ENCODE assay signal across 13 cellular contexts in genomic region chr15:29675791-29676301, GRCh38.
DNase-seq lines count a peak whose midpoint lies in the region; ATAC-seq and TF ChIP-seq lines count a peak whose summit lies in the region.
"Had no signal": no experiment of that assay in that cellular context is flagged by ENCODE, and none has a peak within 500 bp of the region (broad histone marks: within the 10 kb centered on the region; RNA-seq: fewer than 3 reads in every experiment).

No MANE protein-coding gene starts in this region.

- H3K4me1 ChIP-seq in IMR-90 (ENCODE audit: control insufficient read depth, insufficient read depth, low read length): peaks cover 9% of the 10 kb centered on the region
- H3K4me1 ChIP-seq in ectodermal cell (ENCODE audit: control insufficient read depth, insufficient read depth, low read length): peaks cover 8% of the 10 kb centered on the region
- no peaks in the 10 kb centered on the region for H3K4me1 ChIP-seq in left lung
- H3K4me1 ChIP-seq in stomach smooth muscle (ENCODE audit: control insufficient read depth, insufficient read depth, low read length): peaks cover 16% of the 10 kb centered on the region

- H3K36me3 ChIP-seq in IMR-90 (ENCODE audit: control insufficient read depth, insufficient read depth, low read length) (no peaks in the 10 kb centered on the region), ectodermal cell (ENCODE audit: control insufficient read depth, insufficient read depth, low read length) (no peaks in the 10 kb centered on the region), left lung (no peaks in the 10 kb centered on the region), stomach smooth muscle (ENCODE audit: control insufficient read depth in 2 of 2, insufficient read depth in 2 of 2, low read length in 2 of 2) (no peaks in the 10 kb centered on the region)
- H3K36me3 ChIP-seq: esophagus muscularis mucosa had no signal

- TF ChIP-seq CTCF in IMR-90 (conservative IDR thresholded peaks at IDR 0.05; ENCODE audit: low read depth, low read length): no peak
- no peak for TF ChIP-seq CTCF in left lung (IDR thresholded peaks at IDR 0.05)

- H2BK120ac ChIP-seq in IMR-90 (ENCODE audit: low read depth, low read length): no peak overlapping the region

- CTCF ChIA-PET in IMR-90 (lab: Yijun Ruan, JAX): no interaction called here

- in situ Hi-C loops in IMR-90 (cut with MboI; ENCODE audit: low sequenced_read_pairs): loop anchor here (10.0 kb wide), 1 partner anchor 259 kb away; no protein-coding TSS in a partner anchor

- ATAC-seq in IMR-90 (ENCODE audit: low read depth) (no peak), left lung (no peak), HG02973 (IDR thresholded peaks at IDR 0.05; ENCODE audit: unreplicated experiment) (no peak)
- ATAC-seq: sciatic nerve had no signal

- H2BK5ac ChIP-seq in IMR-90 (ENCODE audit: low read depth, low read length, poor library complexity, severe bottlenecking): no peak overlapping the region

- H3K4ac ChIP-seq in IMR-90 (ENCODE audit: low read depth, low read length): no peak overlapping the region; the same call in 1 of the 2 replicates

- no peak overlapping the region for H4K91ac ChIP-seq in IMR-90 (ENCODE audit: insufficient read depth, low read depth, low read length)

- POLR2A ChIA-PET in IMR-90 (lab: Charles Lee; ENCODE audit: unreplicated experiment): no interaction called here

- no peak overlapping the region for H4K5ac ChIP-seq in IMR-90 (ENCODE audit: low read depth, low read length)

- no peak for TF ChIP-seq RAD21 in IMR-90 (IDR thresholded peaks at IDR 0.05; ENCODE audit: low read length)

- dilution Hi-C loops in IMR-90 (cut with HindIII; ENCODE audit: low sequenced_read_pairs, unreplicated experiment): no loop called here

- H3K27ac ChIP-seq in IMR-90 (ENCODE audit: insufficient read depth, low read length): no peak overlapping the region
- H3K27ac ChIP-seq in ectodermal cell (ENCODE audit: insufficient read depth, low read depth, low read length, poor library complexity, severe bottlenecking): no peak overlapping the region
- H3K27ac ChIP-seq in left lung: no peak overlapping the region
- no peak overlapping the region for H3K27ac ChIP-seq in stomach smooth muscle (ENCODE audit: low read length)
- H3K27ac ChIP-seq: esophagus muscularis mucosa, KMS-11 had no signal

- H3K27me3 ChIP-seq in IMR-90 (ENCODE audit: control insufficient read depth, insufficient read depth, low read length) (no peaks in the 10 kb centered on the region), ectodermal cell (ENCODE audit: control insufficient read depth, insufficient read depth, low read length, poor library complexity, severe bottlenecking) (peaks cover 10% of the 10 kb centered on the region), left lung (peaks cover 0 to 29% of the 10 kb centered on the region in 2 donors), stomach smooth muscle (ENCODE audit: control insufficient read depth in 1 of 2, insufficient read depth in 2 of 2, low read length in 2 of 2) (no peaks in the 10 kb centered on the region)

- H3K4me3 ChIP-seq in IMR-90 (ENCODE audit: insufficient read depth, low read depth, low read length) (no peak overlapping the region), ectodermal cell (ENCODE audit: insufficient read depth, low read depth, low read length) (peak overlapping the region; percentile 60), left lung (peak overlapping the region; percentile 45 to 58), stomach smooth muscle (ENCODE audit: low read length in 2 of 2) (peak overlapping the region; percentile 53 to 75)

- H3K18ac ChIP-seq in IMR-90 (ENCODE audit: low read depth, low read length): no peak overlapping the region

- no peak for DNase-seq in IMR-90
- no peak for DNase-seq in left lung
- no peak for DNase-seq in GDM1 (lab: John Stamatoyannopoulos, UW)
- DNase-seq in activated naive CD4-positive, alpha-beta T cell (lab: John Stamatoyannopoulos, UW): no peak
- no peak for DNase-seq in AML-193 (lab: John Stamatoyannopoulos, UW)
- DNase-seq: NCI-H2107, OCI-M1 had no signal

- no TSS peak for BruUV-seq in IMR-90 (replicated peaks; lab: Mats Ljungman, UMichigan)

- H3K23ac ChIP-seq in IMR-90 (ENCODE audit: low read depth, low read length): no peak overlapping the region

- no peak overlapping the region for H2AK5ac ChIP-seq in IMR-90 (ENCODE audit: low read depth, low read length)

- no peak overlapping the region for H2BK15ac ChIP-seq in IMR-90 (ENCODE audit: low read depth, low read length)

- no peak overlapping the region for H2AK9ac ChIP-seq in IMR-90 (replicated peaks; ENCODE audit: low read depth, low read length, poor library complexity)

- no peak overlapping the region for H3K56ac ChIP-seq in IMR-90 (ENCODE audit: extremely low read depth, insufficient read depth, low read length)

- H2AFZ ChIP-seq in IMR-90 (replicated peaks; ENCODE audit: low read length, poor library complexity): peak overlapping the region; percentile 86

- H3K9me3 ChIP-seq in IMR-90 (ENCODE audit: control insufficient read depth, insufficient read depth, low read length): no peaks in the 10 kb centered on the region
- H3K9me3 ChIP-seq in ectodermal cell (ENCODE audit: control insufficient read depth, low read length): no peaks in the 10 kb centered on the region
- no peaks in the 10 kb centered on the region for H3K9me3 ChIP-seq in left lung
- H3K9me3 ChIP-seq in stomach smooth muscle (ENCODE audit: control insufficient read depth in 2 of 2, low read length in 2 of 2): no peaks in the 10 kb centered on the region
- H3K9me3 ChIP-seq: esophagus muscularis mucosa had no signal

- no peak overlapping the region for H3K14ac ChIP-seq in IMR-90 (replicated peaks; ENCODE audit: low read depth, low read length)

- H4K8ac ChIP-seq in IMR-90 (ENCODE audit: low read depth in 2 of 2, low read length in 2 of 2): no peak overlapping the region

- 36% methylated on average over 11 of the region's 29 CpGs; no CpG with 5 or more reads in 1 of the 2 experiments for WGBS in IMR-90 (ENCODE audit: extremely low coverage in 2 of 2, insufficient read length in 1 of 2), 2 experiments
- 15 to 18% methylated on average over 29 of the region's 29 CpGs for WGBS in ectodermal cell, 2 experiments

- H3K9ac ChIP-seq in IMR-90 (ENCODE audit: low read depth, low read length) (no peak overlapping the region), stomach smooth muscle (ENCODE audit: low read length in 2 of 2) (no peak overlapping the region)
- H3K9ac ChIP-seq: KMS-11 had no signal

- intact Hi-C loops in IMR-90 (cut with micrococcal nuclease) (no loop called here), left lung (cut with DNase I) (no loop called here)

- no peak overlapping the region for H3K4me2 ChIP-seq in IMR-90 (ENCODE audit: low read depth, low read length)
- H3K4me2 ChIP-seq: KMS-11 had no signal

- no peak overlapping the region for H2BK20ac ChIP-seq in IMR-90 (ENCODE audit: low read depth, low read length)

- H3K79me1 ChIP-seq in IMR-90 (ENCODE audit: low read depth in 1 of 2, low read length in 2 of 2): peaks cover 0 to 4% of the 10 kb centered on the region in 2 experiments; a peak in 1 of 4 replicates

- peaks cover 3% of the 10 kb centered on the region; the same call in 1 of the 2 replicates for H3K9me1 ChIP-seq in IMR-90 (ENCODE audit: insufficient read depth, low read length)

- TF ChIP-seq POLR2A in IMR-90 (IDR thresholded peaks at IDR 0.05; ENCODE audit: low read depth, low read length): no peak

- no peaks in the 10 kb centered on the region for H4K20me1 ChIP-seq in IMR-90 (ENCODE audit: insufficient read depth, low read length)

TF ChIP-seq in IMR-90, 13 proteins besides CTCF, POLR2A, EP300 and RAD21:
- no peak for TF ChIP-seq CHD1 (IDR thresholded peaks at IDR 0.05; ENCODE audit: low read depth, low read length)
- no peak for TF ChIP-seq CEBPB (IDR thresholded peaks at IDR 0.05; ENCODE audit: low read depth, low read length)
- no peak for TF ChIP-seq RCOR1 (IDR thresholded peaks at IDR 0.05; ENCODE audit: insufficient replicate concordance, low read length)
